Comparison of ENCODE assay signal across 8 cellular contexts in genomic region chr16:31094424-31095120, GRCh38. TPM values are rescaled to one million over a fixed set of nuclear protein-coding genes. Genes with fewer than 3 reads are reported as not detected.
DNase-seq lines count a peak whose midpoint lies in the region; ATAC-seq and TF ChIP-seq lines count a peak whose summit lies in the region.

VKORC1 (minus strand) TSS chr16:31094797; CDS start chr16:31094729, 68 bp downstream.

- H3K27ac ChIP-seq in DOHH2 (ENCODE audit: low read depth, low read length) (peak within 1 kb of the TSS; percentile 70), RWPE1 (peak within 1 kb of the TSS; percentile 97), fibroblast of lung (ENCODE audit: insufficient read depth, low read length) (peak within 1 kb of the TSS; percentile 78)

- peak; percentile 9 for TF ChIP-seq CTCF in DOHH2 (IDR thresholded peaks at IDR 0.05; ENCODE audit: low read depth, low read length, poor library complexity, severe bottlenecking)
- TF ChIP-seq CTCF in RWPE1 (conservative IDR thresholded peaks at IDR 0.05; ENCODE audit: low read depth): no peak
- TF ChIP-seq CTCF in fibroblast of lung (conservative IDR thresholded peaks at IDR 0.05 in 1 of 2, IDR thresholded peaks at IDR 0.05 in 1 of 2; ENCODE audit: low read depth in 1 of 2, low read length in 2 of 2): no peak
- TF ChIP-seq CTCF in natural killer cell (IDR thresholded peaks at IDR 0.05): no peak

- H3K9me3 Mint-ChIP-seq in activated T-helper 17 cell treated with anti-CD3 and anti-CD28 coated beads, Interleukin-2, amount 50 U/mL, for 72 hours: no peaks in the 10 kb centered on the region
- no peaks in the 10 kb centered on the region for H3K9me3 Mint-ChIP-seq in natural killer cell

- DNase-seq in Kasumi-1 (lab: John Stamatoyannopoulos, UW): peak; percentile 86 to 89
- DNase-seq in RWPE1 (ENCODE audit: low spot score): peak; percentile 91
- peak; percentile 97 for DNase-seq in fibroblast of lung (ENCODE audit: low read depth in 2 of 2)
- DNase-seq in natural killer cell: peak; percentile 69
- DNase-seq in stimulated activated naive CD4-positive, alpha-beta T cell treated with Interleukin-2 at 50 U/mL for 16 hours (lab: John Stamatoyannopoulos, UW): peak; percentile 90

- H3K36me3 ChIP-seq in DOHH2 (ENCODE audit: control insufficient read depth, low read length): peaks cover 13% of the 10 kb centered on the region
- peaks cover 6% of the 10 kb centered on the region for H3K36me3 ChIP-seq in fibroblast of lung (ENCODE audit: control insufficient read depth, insufficient read depth, low read length)

- no peaks in the 10 kb centered on the region for H3K9me2 ChIP-seq in DOHH2 (replicated peaks; ENCODE audit: control insufficient read depth, low read length)

- peaks cover 51% of the 10 kb centered on the region for H3K36me3 Mint-ChIP-seq in activated T-helper 17 cell treated with anti-CD3 and anti-CD28 coated beads, Interleukin-2, amount 50 U/mL, for 72 hours (ENCODE audit: low read depth)
- no peaks in the 10 kb centered on the region for H3K36me3 Mint-ChIP-seq in natural killer cell

- ATAC-seq in GM21825 (IDR thresholded peaks at IDR 0.05; ENCODE audit: unreplicated experiment) (peak; percentile 88), natural killer cell (peak; percentile 78 to 89 (median 82))
- ATAC-seq in activated T-helper 17 cell treated with anti-CD3 and anti-CD28 coated beads, Interleukin-2, amount 50 U/mL, for 72 hours (replicated peaks): peak; percentile 91

- peak within 1 kb of the TSS; percentile 85 for H2AFZ ChIP-seq in fibroblast of lung (ENCODE audit: low read length)

- H3F3A ChIP-seq in DOHH2 (ENCODE audit: control insufficient read depth, insufficient read depth): no peaks in the 10 kb centered on the region

- no peaks in the 10 kb centered on the region for H3K27me3 Mint-ChIP-seq in activated T-helper 17 cell treated with anti-CD3 and anti-CD28 coated beads, Interleukin-2, amount 50 U/mL, for 72 hours
- no peaks in the 10 kb centered on the region for H3K27me3 Mint-ChIP-seq in natural killer cell (ENCODE audit: low read depth in 2 of 2)

- H4K20me1 ChIP-seq in DOHH2 (ENCODE audit: control insufficient read depth, insufficient read depth, low read depth, low read length) (no peaks in the 10 kb centered on the region), fibroblast of lung (ENCODE audit: control insufficient read depth, extremely low read depth, insufficient read depth, low read length) (no peaks in the 10 kb centered on the region)

- H3K9ac ChIP-seq in fibroblast of lung (ENCODE audit: insufficient read depth, low read length): peak within 1 kb of the TSS; percentile 84

- H3K4me1 ChIP-seq in DOHH2 (ENCODE audit: control insufficient read depth, low read length) (peaks cover 16% of the 10 kb centered on the region), fibroblast of lung (ENCODE audit: control insufficient read depth, extremely low read depth, insufficient read depth, low read length) (peaks cover 3% of the 10 kb centered on the region)

- H3K27ac Mint-ChIP-seq in activated T-helper 17 cell treated with anti-CD3 and anti-CD28 coated beads, Interleukin-2, amount 50 U/mL, for 72 hours: peak within 1 kb of the TSS; percentile 97
- H3K27ac Mint-ChIP-seq in natural killer cell: peak within 1 kb of the TSS; percentile 84 to 90

- no peaks in the 10 kb centered on the region for H3K27me3 ChIP-seq in DOHH2 (ENCODE audit: control insufficient read depth, low read length)
- no peaks in the 10 kb centered on the region for H3K27me3 ChIP-seq in fibroblast of lung (ENCODE audit: control insufficient read depth, insufficient read depth, low read length)

- intact Hi-C loops in natural killer cell (cut with micrococcal nuclease): loop anchor here (1.0 to 5.0 kb wide), 3 partner anchors 20 to 109 kb away; partner anchors contain the start of genes HSD3B7, STX4, ZNF646 and ZNF668

- POLR2A ChIA-PET in RWPE1 (lab: Yijun Ruan, JAX; ENCODE audit: low non-redundant PET): interaction anchor here (0.5 kb wide), 1 partner anchor 71 kb away, joined by 4 read pairs; no protein-coding TSS in a partner anchor

- H3K4me3 ChIP-seq in DOHH2 (ENCODE audit: low read length) (peak within 1 kb of the TSS; percentile 88), fibroblast of lung (replicated peaks in 1 of 4; ENCODE audit: control extremely low read depth in 1 of 4, insufficient read depth in 1 of 4, low read depth in 3 of 4, low read length in 4 of 4) (peak within 1 kb of the TSS; percentile 85 to 99 (median 90))

- peaks cover 12% of the 10 kb centered on the region for H3K4me1 Mint-ChIP-seq in activated T-helper 17 cell treated with anti-CD3 and anti-CD28 coated beads, Interleukin-2, amount 50 U/mL, for 72 hours
- H3K4me1 Mint-ChIP-seq in natural killer cell: peaks cover 22 to 24% of the 10 kb centered on the region in 2 donors

- peak within 1 kb of the TSS; percentile 91 for H3K4me2 ChIP-seq in DOHH2 (ENCODE audit: low read length)
- H3K4me2 ChIP-seq in fibroblast of lung (ENCODE audit: extremely low read depth, insufficient read depth, low read length): peak within 1 kb of the TSS; percentile 97

- H3K9me3 ChIP-seq in DOHH2 (ENCODE audit: control insufficient read depth, insufficient read depth, low read length) (no peaks in the 10 kb centered on the region), fibroblast of lung (ENCODE audit: control insufficient read depth, insufficient read depth, low read depth, low read length) (no peaks in the 10 kb centered on the region)

- CTCF ChIA-PET in RWPE1 (lab: Yijun Ruan, JAX): interaction anchor here (0.6 to 1.7 kb wide), 3 partner anchors 23 to 109 kb away, joined by 3 to 8 read pairs (median 4); partner anchors contain the start of gene HSD3B7

- H3K4me3 Mint-ChIP-seq in activated T-helper 17 cell treated with anti-CD3 and anti-CD28 coated beads, Interleukin-2, amount 50 U/mL, for 72 hours: peak within 1 kb of the TSS; percentile 100
- H3K4me3 Mint-ChIP-seq in natural killer cell: peak within 1 kb of the TSS; percentile 87

- H3K79me2 ChIP-seq in DOHH2 (ENCODE audit: control insufficient read depth, low read length) (peaks cover 30% of the 10 kb centered on the region), fibroblast of lung (ENCODE audit: control insufficient read depth, insufficient read depth, low read length) (peaks cover 21% of the 10 kb centered on the region)

RNA-seq across cellular contexts. Expression of gene VKORC1, which starts in this region (rescaled TPM):
- total RNA-seq in activated T-helper 17 cell treated with anti-CD3 and anti-CD28 coated beads, Interleukin-2, amount 50 U/mL, for 72 hours: 100 to 1,000 TPM in 1 of 2 donors, 10 to 100 TPM in 1; 75.3 to 107 TPM
- total RNA-seq in fibroblast of lung (94.0 and 118 TPM in 2 replicates), natural killer cell (10 to 100 TPM; 35.9 to 42.1 (median 41.8) TPM)
- polyA plus RNA-seq in fibroblast of lung: 264 and 301 TPM in 2 replicates
- 200 and 215 TPM in 2 replicates for polyA plus RNA-seq in fibroblast of lung (2012)
- 284 and 322 TPM in 2 replicates for polyA minus RNA-seq in fibroblast of lung (ENCODE audit: low replicate concordance)

Comparison
In these comparisons a context has a peak if more than half of its experiments do, and no peak if none do; other contexts are left out.
1. Peak in every context shown above with its lines: DNase-seq, ATAC-seq, H3K4me3 ChIP-seq and H3K27ac ChIP-seq.